12 cellular contexts compared by ENCODE assay signal in genomic region chr1:16011936-16012589, GRCh38. TPM values are rescaled to one million over a fixed set of nuclear protein-coding genes. Genes with fewer than 3 reads are reported as not detected.
DNase-seq lines count a peak whose midpoint lies in the region; ATAC-seq and TF ChIP-seq lines count a peak whose summit lies in the region.
"Had no signal": no experiment of that assay in that cellular context is flagged by ENCODE, and none has a peak within 500 bp of the region (broad histone marks: within the 10 kb centered on the region; RNA-seq: fewer than 3 reads in every experiment).

No MANE protein-coding gene starts in this region.

- peaks cover 5% of the 10 kb centered on the region for H3K4me1 ChIP-seq in CD8-positive, alpha-beta T cell (ENCODE audit: insufficient read depth, low read length)
- peaks cover 21% of the 10 kb centered on the region for H3K4me1 ChIP-seq in OCI-LY7 (ENCODE audit: insufficient read depth, low read length, poor library complexity, severe bottlenecking)
- peaks cover 3 to 38% (median 24%) of the 10 kb centered on the region in 9 donors for H3K4me1 ChIP-seq in heart right ventricle
- H3K4me1 ChIP-seq in parathyroid adenoma = peaks cover 17% of the 10 kb centered on the region

- H3K4me1 Mint-ChIP-seq in CD8-positive, alpha-beta T cell (ENCODE audit: low read depth) = peaks cover 4% of the 10 kb centered on the region

- CTCF ChIA-PET in CD8-positive, alpha-beta T cell (lab: Charles Lee) = interaction anchor here (0.7 to 0.9 kb wide), 2 partner anchors 67 to 178 kb away, joined by 3 to 4 read pairs; no protein-coding TSS in a partner anchor
- CTCF ChIA-PET in OCI-LY7 (lab: Charles Lee; ENCODE audit: unreplicated experiment) = no interaction called here

- H3K4me2 ChIP-seq in OCI-LY7 (ENCODE audit: low read length) = peak overlapping the region; percentile 49; the same call in 1 of the 2 replicates
- H3K4me2 ChIP-seq in parathyroid adenoma (ENCODE audit: low read length) = peak overlapping the region; percentile 99

- 93 to 94% methylated on average over 11 of the region's 11 CpGs for WGBS in heart right ventricle, 2 donors

- POLR2A ChIA-PET in CD8-positive, alpha-beta T cell (lab: Charles Lee) = no interaction called here
- POLR2A ChIA-PET in OCI-LY7 (lab: Charles Lee) = no interaction called here

- no peak overlapping the region for H3K27ac ChIP-seq in CD8-positive, alpha-beta T cell (ENCODE audit: low read depth, low read length)
- no peak overlapping the region for H3K27ac ChIP-seq in OCI-LY7 (ENCODE audit: low read depth, low read length, poor library complexity, severe bottlenecking)
- peak overlapping the region in 8 of 10 donors; percentile 32 to 99 (median 95) for H3K27ac ChIP-seq in heart right ventricle
- H3K27ac ChIP-seq in parathyroid adenoma = peak overlapping the region; percentile 99

- H3K27ac Mint-ChIP-seq in CD8-positive, alpha-beta T cell = no peak overlapping the region

- H3K9me2 ChIP-seq in OCI-LY7 (ENCODE audit: insufficient read depth, low read length) = no peaks in the 10 kb centered on the region

- DNase-seq in CD8-positive, alpha-beta T cell = no peak
- no peak for DNase-seq in OCI-LY7 (ENCODE audit: low spot score)
- no peak for DNase-seq in heart right ventricle
- DNase-seq in hypothalamus (lab: John Stamatoyannopoulos, UW) = no peak
- DNase-seq: activated T-cell treated with anti-CD3 and anti-CD28 coated beads, Interleukin-2, amount 50 U/mL, for 1 hour had no signal

- peak overlapping the region; percentile 50 for H3K4me3 Mint-ChIP-seq in CD8-positive, alpha-beta T cell

- H4K20me1 ChIP-seq in OCI-LY7 (ENCODE audit: insufficient read depth, low read length) = no peaks in the 10 kb centered on the region

- peak overlapping the region; percentile 79; the same call in 1 of the 2 replicates for H2AFZ ChIP-seq in OCI-LY7 (ENCODE audit: low read length)
- H2AFZ ChIP-seq in parathyroid adenoma = no peak overlapping the region

- H3K9me3 Mint-ChIP-seq in CD8-positive, alpha-beta T cell = no peaks in the 10 kb centered on the region
- H3K9me3 Mint-ChIP-seq: CD4-positive, CD25-positive, alpha-beta regulatory T cell had no signal

- H3K9ac ChIP-seq in parathyroid adenoma = no peak overlapping the region

- H3K27me3 ChIP-seq in CD8-positive, alpha-beta T cell (ENCODE audit: insufficient read depth, low read length) = no peaks in the 10 kb centered on the region
- H3K27me3 ChIP-seq in heart right ventricle (no peaks in the 10 kb centered on the region), parathyroid adenoma (ENCODE audit: control insufficient read depth, insufficient read depth, low read length) (no peaks in the 10 kb centered on the region)

- no peaks in the 10 kb centered on the region for H3K36me3 ChIP-seq in CD8-positive, alpha-beta T cell (ENCODE audit: insufficient read depth, low read length)
- H3K36me3 ChIP-seq in OCI-LY7 (ENCODE audit: insufficient read depth, low read length) (no peaks in the 10 kb centered on the region), heart right ventricle (peaks cover 0 to 14% (median 0%) of the 10 kb centered on the region in 9 donors), parathyroid adenoma (ENCODE audit: control insufficient read depth, insufficient read depth, low read length) (no peaks in the 10 kb centered on the region)

- H3K9me3 ChIP-seq in CD8-positive, alpha-beta T cell (ENCODE audit: low read length) = no peaks in the 10 kb centered on the region
- H3K9me3 ChIP-seq in OCI-LY7 (ENCODE audit: low read length) (no peaks in the 10 kb centered on the region), heart right ventricle (no peaks in the 10 kb centered on the region), parathyroid adenoma (ENCODE audit: control insufficient read depth, low read length) (no peaks in the 10 kb centered on the region)

- intact Hi-C loops in CD8-positive, alpha-beta T cell (cut with DNase I, micrococcal nuclease) = no loop called here
- intact Hi-C loops in OCI-LY7 (cut with micrococcal nuclease; ENCODE audit: unreplicated experiment) (no loop called here), heart right ventricle (cut with DNase I) (loop anchor here in 1 of 10 donors (2.0 kb wide), 1 partner anchor 21 kb away; no protein-coding TSS in a partner anchor)

- no peaks in the 10 kb centered on the region for H3K79me2 ChIP-seq in OCI-LY7 (ENCODE audit: insufficient read depth, low read depth, low read length)
- no peaks in the 10 kb centered on the region for H3K79me2 ChIP-seq in parathyroid adenoma

- ATAC-seq in CD8-positive, alpha-beta T cell = no peak
- ATAC-seq in heart right ventricle (no peak), HG02610 (IDR thresholded peaks at IDR 0.05; ENCODE audit: unreplicated experiment) (no peak), HG03095 (IDR thresholded peaks at IDR 0.05; ENCODE audit: unreplicated experiment) (no peak), GM19467 (IDR thresholded peaks at IDR 0.05; ENCODE audit: unreplicated experiment) (no peak)

- peak overlapping the region; percentile 29 for H3K4me3 ChIP-seq in CD8-positive, alpha-beta T cell (ENCODE audit: low read depth, low read length)
- H3K4me3 ChIP-seq in OCI-LY7 (ENCODE audit: low read depth, low read length, poor library complexity, severe bottlenecking) = no peak overlapping the region
- H3K4me3 ChIP-seq in heart right ventricle = peak overlapping the region in 2 of 10 donors; percentile 33 to 53
- H3K4me3 ChIP-seq in parathyroid adenoma (ENCODE audit: low read depth, low read length) = peak overlapping the region; percentile 92

- H3K27me3 Mint-ChIP-seq in CD8-positive, alpha-beta T cell (ENCODE audit: low read depth) = peaks cover 9% of the 10 kb centered on the region

- TF ChIP-seq CTCF in CD8-positive, alpha-beta T cell (IDR thresholded peaks at IDR 0.05) = no peak
- TF ChIP-seq CTCF in OCI-LY7 (conservative IDR thresholded peaks at IDR 0.05; ENCODE audit: low read length) (no peak), heart right ventricle (IDR thresholded peaks at IDR 0.05) (peak in 1 of 9 donors; percentile 9), parathyroid adenoma (IDR thresholded peaks at IDR 0.05) (no peak)

- no TSS peak for BruUV-seq in OCI-LY7 (replicated peaks; lab: Mats Ljungman, UMichigan)

- no peaks in the 10 kb centered on the region for H3K36me3 Mint-ChIP-seq in CD8-positive, alpha-beta T cell
- H3K36me3 Mint-ChIP-seq: CD4-positive, CD25-positive, alpha-beta regulatory T cell had no signal

RNA-seq across cellular contexts. Expression of gene HSPB7, which starts 5.8 kb away (rescaled TPM):
- total RNA-seq in CD8-positive, alpha-beta T cell = not detected
- total RNA-seq in OCI-LY7 (2014; rRNA removed; shearing (Covaris generic)) = not detected in 2 replicates
- total RNA-seq in OCI-LY7 (2022) (not detected in 2 replicates), heart right ventricle (1,000 to 10,000 TPM; 4,333 to 6,303 (median 4,923) TPM)
- 1,000 to 10,000 TPM; 5,521 to 6,425 TPM for polyA plus RNA-seq in heart right ventricle
- total RNA-seq: CD4-positive, CD25-positive, alpha-beta regulatory T cell; foreskin keratinocyte had no signal
- polyA plus RNA-seq: CD4-positive, CD25-positive, alpha-beta regulatory T cell; foreskin keratinocyte had no signal

RNA-seq across cellular contexts. Expression of gene SRARP, which starts 8.0 kb away (rescaled TPM):
- total RNA-seq in CD8-positive, alpha-beta T cell = not detected
- total RNA-seq in OCI-LY7 (2014; rRNA removed; shearing (Covaris generic)) = not detected in 2 replicates
- total RNA-seq in OCI-LY7 (2022) (not detected in 2 replicates), heart right ventricle (under 1 TPM in 5 of 10 donors, not detected in 5; 0.15 to 0.79 (median 0.28) TPM)
- polyA plus RNA-seq in heart right ventricle = under 1 TPM; 0.35 to 0.95 TPM
- total RNA-seq: CD4-positive, CD25-positive, alpha-beta regulatory T cell; foreskin keratinocyte; mucosa of gallbladder had no signal
- polyA plus RNA-seq: CD4-positive, CD25-positive, alpha-beta regulatory T cell; foreskin keratinocyte had no signal

RNA-seq across cellular contexts. Expression of gene CLCNKA, which starts 9.8 kb away (rescaled TPM):
- total RNA-seq in CD8-positive, alpha-beta T cell = not detected
- not detected in 2 replicates for total RNA-seq in OCI-LY7 (2014; rRNA removed; shearing (Covaris generic))
- total RNA-seq in OCI-LY7 (2022) (not detected in 2 replicates), heart right ventricle (1 to 10 TPM in 1 of 10 donors, under 1 TPM in 8, not detected in 1; 0.19 to 1.0 (median 0.33) TPM)
- polyA plus RNA-seq in heart right ventricle = under 1 TPM; 0.52 to 0.73 TPM
- total RNA-seq: CD4-positive, CD25-positive, alpha-beta regulatory T cell; foreskin keratinocyte had no signal
- polyA plus RNA-seq: CD4-positive, CD25-positive, alpha-beta regulatory T cell; foreskin keratinocyte had no signal

RNA-seq across cellular contexts. Expression of gene CLCNKB, which starts 31.5 kb away (rescaled TPM):
- total RNA-seq in CD8-positive, alpha-beta T cell = not detected
- not detected in 2 replicates for total RNA-seq in OCI-LY7 (2014; rRNA removed; shearing (Covaris generic))
- total RNA-seq in OCI-LY7 (2022) (not detected in 2 replicates), heart right ventricle (1 to 10 TPM; 1.2 to 3.4 (median 2.0) TPM)
- 1 to 10 TPM in 1 of 2 donors, under 1 TPM in 1; 0.57 to 2.1 TPM for polyA plus RNA-seq in heart right ventricle
- total RNA-seq: CD4-positive, CD25-positive, alpha-beta regulatory T cell; foreskin keratinocyte had no signal
- polyA plus RNA-seq: CD4-positive, CD25-positive, alpha-beta regulatory T cell; foreskin keratinocyte had no signal

RNA-seq across cellular contexts. Expression of gene ZBTB17, which starts 36.2 kb away (rescaled TPM):
- total RNA-seq in CD8-positive, alpha-beta T cell = 100 to 1,000 TPM; 106 to 115 TPM
- total RNA-seq in OCI-LY7 (2014; rRNA removed; shearing (Covaris generic)) = 32.1 and 53.4 TPM in 2 replicates
- total RNA-seq in OCI-LY7 (2022) (51.1 and 52.9 TPM in 2 replicates), heart right ventricle (10 to 100 TPM; 16.4 to 25.0 (median 20.4) TPM)
- 10 to 100 TPM; 27.3 to 54.9 TPM for polyA plus RNA-seq in heart right ventricle

Comparison
In these comparisons a context has a peak if more than half of its experiments do, and no peak if none do; other contexts are left out.
1. H3K27ac ChIP-seq: peak in heart right ventricle (8 of 10) and parathyroid adenoma (single experiment); none in CD8-positive, alpha-beta T cell (single experiment) and OCI-LY7 (single experiment).
2. RNA of gene HSPB7, which starts 5.8 kb away (total RNA-seq): 4,333 to 6,303 TPM in heart right ventricle; not detected in CD8-positive, alpha-beta T cell and not detected in OCI-LY7; every median in the first group is over 1,000 times any median in the second.